ENCODE assay signal across 1 cellular context in genomic region chr18:5144629-5145028, GRCh38.
TF ChIP-seq lines count a peak whose summit lies in the region.

No MANE protein-coding gene starts in this region.

TF ChIP-seq in WTC11, 78 proteins besides CTCF, POLR2A, EP300 and RAD21 (continued from another document):
- no peak for TF ChIP-seq ZNF281 (CRISPR knock-in tag; IDR thresholded peaks at IDR 0.05)
- no peak for TF ChIP-seq ZSCAN18 (CRISPR knock-in tag; IDR thresholded peaks at IDR 0.05)
- TF ChIP-seq TEAD4 (CRISPR knock-in tag; IDR thresholded peaks at IDR 0.05), result no peak
- no peak for TF ChIP-seq ZBTB43 (CRISPR knock-in tag; IDR thresholded peaks at IDR 0.05)
TF ChIP-seq in WTC11: peak in this region for 0.
